ENCODE assay signal across 17 cellular contexts in the genomic region with DNA sequence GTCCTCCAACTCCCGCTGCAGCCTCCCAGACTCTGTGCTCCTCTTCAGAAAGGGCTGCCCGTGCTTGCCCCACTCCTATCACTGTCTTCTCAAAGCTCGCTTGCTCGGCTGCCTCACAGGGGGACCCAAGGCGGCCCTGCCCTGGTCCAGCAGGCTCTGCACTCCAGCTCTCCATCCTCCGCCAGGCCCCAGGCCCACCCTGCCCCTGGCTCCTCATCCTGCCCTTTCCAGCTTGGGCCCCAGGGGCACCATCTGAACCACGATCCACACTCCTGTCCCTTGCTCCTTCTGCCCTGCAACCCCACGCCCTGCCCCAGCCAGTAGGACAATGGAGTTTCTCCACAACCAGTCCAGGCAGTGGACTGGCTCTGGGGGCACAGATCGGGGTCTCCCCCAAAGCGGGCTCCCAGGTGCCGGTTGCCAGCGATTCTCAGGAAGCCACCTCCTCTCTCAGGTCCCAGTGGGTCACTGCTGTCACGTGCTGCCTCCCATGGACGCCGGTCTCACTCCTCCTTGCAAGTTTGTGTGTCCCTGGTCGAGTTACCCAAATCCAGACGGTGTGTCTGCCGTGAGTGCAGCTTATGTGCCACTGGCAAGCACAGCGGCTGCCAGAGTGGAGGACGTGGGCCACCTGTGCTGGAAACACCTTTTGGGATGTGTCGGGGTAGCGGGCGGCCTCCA.
DNase-seq lines count a peak whose midpoint lies in the region; ATAC-seq and TF ChIP-seq lines count a peak whose summit lies in the region.
"Had no signal": no experiment of that assay in that cellular context is flagged by ENCODE, and none has a peak within 500 bp of the region (broad histone marks: within the 10 kb centered on the region; RNA-seq: fewer than 3 reads in every experiment).

No MANE protein-coding gene starts in this region.

- H3K36me3 ChIP-seq in RWPE2 (ENCODE audit: low read depth) (no peaks in the 10 kb centered on the region), psoas muscle (ENCODE audit: insufficient read depth in 1 of 2, low read depth in 1 of 2) (peaks cover 0 to 85% of the 10 kb centered on the region in 2 donors)
- H3K36me3 ChIP-seq: breast epithelium had no signal

- no peaks in the 10 kb centered on the region for H3K4me1 ChIP-seq in RWPE2 (ENCODE audit: insufficient read depth, poor library complexity, severe bottlenecking)
- H3K4me1 ChIP-seq in psoas muscle, result peaks cover 13% of the 10 kb centered on the region
- H3K4me1 ChIP-seq: breast epithelium, pancreas had no signal

- TF ChIP-seq CTCF in RWPE2 (IDR thresholded peaks at IDR 0.05; ENCODE audit: poor library complexity, severe bottlenecking), result no peak
- TF ChIP-seq CTCF in psoas muscle (IDR thresholded peaks at IDR 0.05), result no peak

- CTCF ChIA-PET in activated CD8-positive, alpha-beta T cell treated with anti-CD3 and anti-CD28 coated beads, Interleukin-2, amount 10 ng/mL, durations not matched to agents 7 days and 5 days (lab: Charles Lee), result no interaction called here

- no peak overlapping the region for H3K4me3 Mint-ChIP-seq in activated CD8-positive, alpha-beta T cell treated with anti-CD3 and anti-CD28 coated beads, Interleukin-2, amount 10 ng/mL, durations not matched to agents 7 days and 5 days
- H3K4me3 Mint-ChIP-seq: activated CD4-positive, alpha-beta T cell treated with anti-CD3 and anti-CD28 coated beads for 36 hours had no signal

- POLR2A ChIA-PET in activated CD8-positive, alpha-beta T cell treated with anti-CD3 and anti-CD28 coated beads, Interleukin-2, amount 10 ng/mL, durations not matched to agents 7 days and 5 days (lab: Charles Lee), result interaction anchor here (0.6 kb wide), 1 partner anchor 400 kb away, joined by 3 read pairs; no protein-coding TSS in a partner anchor

- H3K4me3 ChIP-seq in RWPE2 (ENCODE audit: severe bottlenecking) (no peak overlapping the region), psoas muscle (no peak overlapping the region)
- H3K4me3 ChIP-seq: breast epithelium, pancreas, skin epidermis had no signal

- ATAC-seq in RWPE2 (ENCODE audit: low read depth), result no peak
- ATAC-seq in left lobe of liver, result no peak
- ATAC-seq in psoas muscle, result no peak
- no peak for ATAC-seq in HG03039 (IDR thresholded peaks at IDR 0.05; ENCODE audit: unreplicated experiment)
- ATAC-seq in activated CD8-positive, alpha-beta T cell treated with anti-CD3 and anti-CD28 coated beads, Interleukin-2, amount 10 ng/mL, durations not matched to agents 7 days and 5 days, result no peak
- ATAC-seq: activated CD4-positive, alpha-beta T cell treated with anti-CD3 and anti-CD28 coated beads for 36 hours; pancreas had no signal

- no peaks in the 10 kb centered on the region for H3K9me3 ChIP-seq in RWPE2 (ENCODE audit: severe bottlenecking)
- H3K9me3 ChIP-seq in psoas muscle, result no peaks in the 10 kb centered on the region
- H3K9me3 ChIP-seq: breast epithelium, pancreas had no signal

- DNase-seq in activated effector memory CD4-positive, alpha-beta T cell treated with anti-CD3 and anti-CD28 coated beads, Interleukin-2, amount 50 U/mL, for 16 hours, result peak; percentile 42
- DNase-seq in activated effector memory CD4-positive, alpha-beta T cell treated with Interleukin-2 at 50 U/mL for 16 hours, result no peak
- DNase-seq in RWPE2 (ENCODE audit: low spot score) (peak; percentile 54), left lobe of liver (ENCODE audit: low spot score) (peak; percentile 41), psoas muscle (peak; percentile 10 to 46), GM19238 (ENCODE audit: insufficient read length, low spot score) (no peak)
- no peak for DNase-seq in activated CD8-positive, alpha-beta T cell treated with anti-CD3 and anti-CD28 coated beads, Interleukin-2, amount 10 ng/mL, durations not matched to agents 7 days and 5 days
- DNase-seq: C1 segment of cervical spinal cord; dermis blood vessel endothelial cell; NCI-H1105; NCI-H526; stimulated activated CD4-positive, alpha-beta T cell treated with anti-CD3 and anti-CD28 coated beads, Interleukin-2, amount 100 ng/mL, for 48 hours had no signal

- intact Hi-C loops in psoas muscle (cut with DNase I), result no loop called here

- H3K36me3 Mint-ChIP-seq in activated CD8-positive, alpha-beta T cell treated with anti-CD3 and anti-CD28 coated beads, Interleukin-2, amount 10 ng/mL, durations not matched to agents 7 days and 5 days (ENCODE audit: low read depth), result peaks cover 41% of the 10 kb centered on the region

- peaks cover 29% of the 10 kb centered on the region for H3K4me1 Mint-ChIP-seq in activated CD8-positive, alpha-beta T cell treated with anti-CD3 and anti-CD28 coated beads, Interleukin-2, amount 10 ng/mL, durations not matched to agents 7 days and 5 days (ENCODE audit: low read depth)

- H3K27ac Mint-ChIP-seq in activated CD8-positive, alpha-beta T cell treated with anti-CD3 and anti-CD28 coated beads, Interleukin-2, amount 10 ng/mL, durations not matched to agents 7 days and 5 days, result no peak overlapping the region
- H3K27ac Mint-ChIP-seq: activated CD4-positive, alpha-beta T cell treated with anti-CD3 and anti-CD28 coated beads for 36 hours had no signal

- H3K27ac ChIP-seq in RWPE2 (ENCODE audit: poor library complexity, severe bottlenecking) (no peak overlapping the region), psoas muscle (no peak overlapping the region)
- H3K27ac ChIP-seq: breast epithelium, pancreas, skin epidermis had no signal

- peaks cover 3% of the 10 kb centered on the region for H3K9me3 Mint-ChIP-seq in activated CD8-positive, alpha-beta T cell treated with anti-CD3 and anti-CD28 coated beads, Interleukin-2, amount 10 ng/mL, durations not matched to agents 7 days and 5 days (ENCODE audit: insufficient read depth)

- WGBS in psoas muscle, 3 donors, result 93 to 95% (median 95%) methylated on average over 23 of the region's 23 CpGs

- H3K27me3 Mint-ChIP-seq in activated CD8-positive, alpha-beta T cell treated with anti-CD3 and anti-CD28 coated beads, Interleukin-2, amount 10 ng/mL, durations not matched to agents 7 days and 5 days (ENCODE audit: low read depth), result no peaks in the 10 kb centered on the region
- H3K27me3 Mint-ChIP-seq: activated CD4-positive, alpha-beta T cell treated with anti-CD3 and anti-CD28 coated beads for 36 hours had no signal

- no peaks in the 10 kb centered on the region for H3K27me3 ChIP-seq in RWPE2 (ENCODE audit: insufficient read depth, poor library complexity, severe bottlenecking)
- no peaks in the 10 kb centered on the region for H3K27me3 ChIP-seq in psoas muscle (ENCODE audit: insufficient read depth in 3 of 3, low read length in 2 of 3)
- H3K27me3 ChIP-seq: breast epithelium, pancreas had no signal

Comparison
In these comparisons a context has a peak if more than half of its experiments do, and no peak if none do; other contexts are left out.
1. DNase-seq: peak in activated effector memory CD4-positive, alpha-beta T cell treated with anti-CD3 and anti-CD28 coated beads, Interleukin-2, amount 50 U/mL, for 16 hours (single experiment), RWPE2 (single experiment), left lobe of liver (single experiment) and psoas muscle (2 of 2); none in activated effector memory CD4-positive, alpha-beta T cell treated with Interleukin-2 at 50 U/mL for 16 hours (single experiment), GM19238 (single experiment) and activated CD8-positive, alpha-beta T cell treated with anti-CD3 and anti-CD28 coated beads, Interleukin-2, amount 10 ng/mL, durations not matched to agents 7 days and 5 days (single experiment).